30 cellular contexts compared by ENCODE assay signal in the genomic region with DNA sequence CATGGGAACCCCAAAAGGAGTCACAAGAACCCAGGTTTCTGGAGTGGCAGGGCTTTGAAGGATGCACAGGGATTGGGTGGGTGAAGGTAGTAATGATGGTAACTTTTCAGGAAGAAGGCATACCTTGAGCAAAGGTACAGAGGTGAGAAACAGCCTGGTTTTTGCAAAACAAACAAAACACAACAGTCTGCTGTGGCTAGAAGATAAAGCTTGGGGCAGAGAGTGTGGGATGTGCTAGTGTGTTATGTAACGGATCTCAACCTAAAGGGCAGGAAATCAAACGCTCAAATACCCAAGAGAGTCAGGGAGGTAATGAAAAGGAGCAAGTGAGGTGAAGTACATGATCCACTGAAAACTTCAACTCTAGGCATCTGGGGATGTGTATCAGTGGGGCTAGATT. TPM values are rescaled to one million over a fixed set of nuclear protein-coding genes. Genes with fewer than 3 reads are reported as not detected.
"Had no signal": no experiment of that assay in that cellular context is flagged by ENCODE, and none has a peak within 500 bp of the region (broad histone marks: within the 10 kb centered on the region; RNA-seq: fewer than 3 reads in every experiment).

No MANE protein-coding gene starts in this region.

- H3K9me3 Mint-ChIP-seq: immature natural killer cell; naive B cell; stimulated activated effector memory CD8-positive, alpha-beta T cell treated with anti-CD3 and anti-CD28 coated beads, Interleukin-12 subunit alpha, Interleukin-12 subunit beta, amount 100 ng/mL, for 72 hours; T-cell had no signal

- H3K9me3 ChIP-seq: adrenal gland, ascending aorta, left lung, ovary, prostate gland, stomach had no signal

- H3K4me3 Mint-ChIP-seq: activated naive CD8-positive, alpha-beta T cell; immature natural killer cell; stimulated activated effector memory CD8-positive, alpha-beta T cell treated with anti-CD3 and anti-CD28 coated beads, Interleukin-12 subunit alpha, Interleukin-12 subunit beta, amount 100 ng/mL, for 72 hours; T-cell had no signal

- H2AFZ ChIP-seq: hepatocyte had no signal

- H3K36me3 ChIP-seq: adrenal gland, ascending aorta, brain microvascular endothelial cell, left lung, ovary, prostate gland, stomach had no signal

- H3K27me3 Mint-ChIP-seq: activated naive CD8-positive, alpha-beta T cell; naive B cell; T-cell had no signal

- H3K27ac ChIP-seq: adrenal gland, ascending aorta, brain microvascular endothelial cell, hepatocyte, left lung, ovary, prostate gland, skin epidermis, stomach had no signal

- H3K4me1 ChIP-seq: prostate gland had no signal

- H3K4me3 ChIP-seq: adrenal gland, ascending aorta, hepatocyte, left lung, lung, ovary, prostate gland, skin epidermis, stomach had no signal

- H3K36me3 Mint-ChIP-seq: activated naive CD8-positive, alpha-beta T cell; naive B cell; T-cell had no signal

- H3K27me3 ChIP-seq: adrenal gland, ascending aorta, brain microvascular endothelial cell, hepatocyte, left lung, ovary, stomach had no signal

- ATAC-seq: left lung; right cardiac atrium; stimulated activated effector memory CD8-positive, alpha-beta T cell treated with anti-CD3 and anti-CD28 coated beads, Interleukin-12 subunit alpha, Interleukin-12 subunit beta, amount 100 ng/mL, for 72 hours; T-cell had no signal

- H3K27ac Mint-ChIP-seq: activated naive CD8-positive, alpha-beta T cell; stimulated activated effector memory CD8-positive, alpha-beta T cell treated with anti-CD3 and anti-CD28 coated beads, Interleukin-12 subunit alpha, Interleukin-12 subunit beta, amount 100 ng/mL, for 72 hours; T-cell had no signal

- H3K4me2 ChIP-seq: hepatocyte had no signal

- DNase-seq: activated CD4-positive, alpha-beta T cell treated with anti-CD3 and anti-CD28 coated beads for 4 hours; activated CD4-positive, alpha-beta T cell treated with anti-CD3 and anti-CD28 coated beads, Interleukin-2, amount 50 U/mL, for 48 hours; activated CD4-positive, CD25-positive, alpha-beta regulatory T cell; activated naive CD4-positive, alpha-beta T cell; activated T-cell treated with anti-CD3 and anti-CD28 coated beads for 4 hours; adrenal gland; brain microvascular endothelial cell; central memory CD4-positive, alpha-beta T cell; dermis blood vessel endothelial cell; effector CD8-positive, alpha-beta T cell; erythroblast; foreskin fibroblast; immature natural killer cell; left lung; naive B cell; ovary; right cardiac atrium; stimulated activated CD4-positive, alpha-beta T cell treated with anti-CD3 and anti-CD28 coated beads, Interleukin-1b, Interleukin-23, amount 100 ng/mL, for 48 hours; stomach; T-cell; T-helper 9 cell; trophoblast cell had no signal

RNA-seq across cellular contexts. Expression of a gene that starts 4.6 kb away (rescaled TPM):
- total RNA-seq: ascending aorta, dermis blood vessel endothelial cell, mesenteric fat pad had no signal
